ENCODE assay signal across 8 cellular contexts in the genomic region with DNA sequence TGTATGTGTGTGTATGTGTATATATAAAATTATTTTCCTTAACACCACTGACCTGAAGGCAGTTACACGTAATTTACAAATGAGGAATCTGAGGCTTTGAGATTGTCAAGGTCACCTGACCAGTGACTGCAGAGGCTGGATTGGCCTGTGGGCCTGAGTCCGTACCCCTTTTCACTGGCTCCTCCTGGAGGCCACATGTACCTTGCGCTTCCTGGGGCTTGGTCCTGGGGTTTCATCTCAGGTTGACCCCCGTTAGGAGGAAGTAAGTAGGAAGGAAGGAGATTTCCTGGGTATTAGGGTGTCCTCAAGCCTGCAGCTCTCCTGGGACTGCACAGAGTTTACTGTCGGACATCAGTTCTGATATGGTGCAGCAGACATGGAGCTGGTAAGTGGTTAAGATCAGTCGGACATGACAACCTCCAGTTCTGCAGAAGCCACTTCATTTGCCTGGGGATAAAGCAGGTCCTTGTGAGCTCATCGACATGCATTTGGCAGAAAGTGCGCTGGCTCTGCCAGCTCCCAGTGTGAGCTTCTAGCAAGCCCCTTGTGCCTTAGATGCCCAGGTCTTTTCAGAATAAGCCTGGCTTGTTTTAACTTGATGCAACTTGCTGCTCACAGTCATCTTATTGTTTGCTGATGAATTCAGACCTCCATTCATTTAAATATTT. TPM values are rescaled to one million over a fixed set of nuclear protein-coding genes. Genes with fewer than 3 reads are reported as not detected.
DNase-seq lines count a peak whose midpoint lies in the region; ATAC-seq and TF ChIP-seq lines count a peak whose summit lies in the region.

No MANE protein-coding gene starts in this region.

- peak; percentile 74 for DNase-seq in SK-MEL-5 (ENCODE audit: low read depth, low spot score)
- peak; percentile 52 for DNase-seq in left cardiac atrium
- no peak for DNase-seq in aorta
- DNase-seq in DMS114 treated with DMSO at 0.1 percent for 48 hours (lab: John Stamatoyannopoulos, UW; ENCODE audit: unreplicated experiment), result no peak
- no peak for DNase-seq in activated T-helper 2 cell treated with anti-CD3 and anti-CD28 coated beads, Interferon-gamma antibody, Interleukin-2, Interleukin-4, amounts not matched to agents 10 μg/mL and 5 μg/mL and 100 μg/mL, durations not matched to agents 14 hours and 24 hours and 36 hours (ENCODE audit: low spot score)
- no peak for DNase-seq in GM19238 (ENCODE audit: insufficient read length, low spot score)

- no peaks in the 10 kb centered on the region for H3K27me3 Mint-ChIP-seq in activated T-helper 2 cell treated with anti-CD3 and anti-CD28 coated beads, Interferon-gamma antibody, Interleukin-2, Interleukin-4, amounts not matched to agents 10 μg/mL and 5 μg/mL and 100 μg/mL, durations not matched to agents 14 hours and 24 hours and 36 hours (ENCODE audit: low read depth)

- no peak overlapping the region for H3K27ac Mint-ChIP-seq in activated T-helper 2 cell treated with anti-CD3 and anti-CD28 coated beads, Interferon-gamma antibody, Interleukin-2, Interleukin-4, amounts not matched to agents 10 μg/mL and 5 μg/mL and 100 μg/mL, durations not matched to agents 14 hours and 24 hours and 36 hours

- no peaks in the 10 kb centered on the region for H3K27me3 ChIP-seq in aorta (ENCODE audit: control insufficient read depth in 1 of 2, insufficient read depth in 2 of 2, low read length in 1 of 2)

- H3K4me1 ChIP-seq in aorta (ENCODE audit: control insufficient read depth in 1 of 2, insufficient read depth in 2 of 2, low read length in 2 of 2), result no peaks in the 10 kb centered on the region

- peak; percentile 19 for TF ChIP-seq CTCF in GM12873 (IDR thresholded peaks at IDR 0.05; ENCODE audit: insufficient read depth, low read depth, low read length, missing control alignments)

- H3K36me3 ChIP-seq in aorta (ENCODE audit: control insufficient read depth in 1 of 2, insufficient read depth in 2 of 2, low read length in 1 of 2), result no peaks in the 10 kb centered on the region

- H3K9me3 ChIP-seq in aorta (ENCODE audit: control insufficient read depth, low read length), result no peaks in the 10 kb centered on the region

- no peaks in the 10 kb centered on the region for H3K36me3 Mint-ChIP-seq in activated T-helper 2 cell treated with anti-CD3 and anti-CD28 coated beads, Interferon-gamma antibody, Interleukin-2, Interleukin-4, amounts not matched to agents 10 μg/mL and 5 μg/mL and 100 μg/mL, durations not matched to agents 14 hours and 24 hours and 36 hours (ENCODE audit: low read depth)

- ATAC-seq in HG02678 (IDR thresholded peaks at IDR 0.05; ENCODE audit: unreplicated experiment), result peak; percentile 78
- ATAC-seq in left cardiac atrium, result peak; percentile 17 to 58
- ATAC-seq in aorta (ENCODE audit: low FRiP score), result peak; percentile 25

- in situ Hi-C loops in SK-MEL-5 (cut with HindIII; ENCODE audit: low pct_unique_long_range_greater_than_20kb, low sequenced_read_pairs), result no loop called here

- WGBS in aorta, 2 donors, result 44 to 46% methylated on average over 8 of the region's 8 CpGs

- H3K9me3 Mint-ChIP-seq in activated T-helper 2 cell treated with anti-CD3 and anti-CD28 coated beads, Interferon-gamma antibody, Interleukin-2, Interleukin-4, amounts not matched to agents 10 μg/mL and 5 μg/mL and 100 μg/mL, durations not matched to agents 14 hours and 24 hours and 36 hours, result no peaks in the 10 kb centered on the region

- intact Hi-C loops in left cardiac atrium (cut with DNase I) (loop anchor here in 1 of 2 donors (5.0 kb wide), 1 partner anchor 35 kb away; a partner anchor contains a TSS), aorta (cut with DNase I) (no loop called here)
- intact Hi-C loops in activated T-helper 2 cell treated with anti-CD3 and anti-CD28 coated beads, Interferon-gamma antibody, Interleukin-2, Interleukin-4, amounts not matched to agents 10 μg/mL and 5 μg/mL and 100 μg/mL, durations not matched to agents 14 hours and 24 hours and 36 hours (cut with micrococcal nuclease), result no loop called here

- no peak overlapping the region for H3K4me3 ChIP-seq in aorta (ENCODE audit: low read length in 2 of 2)

- H3K4me3 Mint-ChIP-seq in activated T-helper 2 cell treated with anti-CD3 and anti-CD28 coated beads, Interferon-gamma antibody, Interleukin-2, Interleukin-4, amounts not matched to agents 10 μg/mL and 5 μg/mL and 100 μg/mL, durations not matched to agents 14 hours and 24 hours and 36 hours (ENCODE audit: low read depth), result no peak overlapping the region

- no peak overlapping the region for H3K27ac ChIP-seq in aorta (ENCODE audit: low read depth in 1 of 2, low read length in 2 of 2)

- peaks cover 3% of the 10 kb centered on the region for H3K4me1 Mint-ChIP-seq in activated T-helper 2 cell treated with anti-CD3 and anti-CD28 coated beads, Interferon-gamma antibody, Interleukin-2, Interleukin-4, amounts not matched to agents 10 μg/mL and 5 μg/mL and 100 μg/mL, durations not matched to agents 14 hours and 24 hours and 36 hours (ENCODE audit: low read depth)

RNA-seq across cellular contexts. Expression of a gene that starts 36.6 kb away (rescaled TPM):
- 198 and 242 TPM in 2 replicates for total RNA-seq in SK-MEL-5 (2014; rRNA removed; shearing (Covaris generic))
- polyA plus RNA-seq in SK-MEL-5 (2015; cell fraction: cytosol; rRNA removed), result 395 and 419 TPM in 2 replicates
- polyA plus RNA-seq in SK-MEL-5 (2015; cell fraction: nucleus; rRNA removed), result 126 and 127 TPM in 2 replicates
- total RNA-seq in left cardiac atrium (100 to 1,000 TPM in 1 of 2 donors, 10 to 100 TPM in 1; 57.1 to 109 TPM), aorta (10 to 100 TPM; 26.5 to 36.3 TPM)
- 10 to 100 TPM; 25.4 to 29.9 TPM for polyA plus RNA-seq in aorta
- total RNA-seq in activated T-helper 2 cell treated with anti-CD3 and anti-CD28 coated beads, Interferon-gamma antibody, Interleukin-2, Interleukin-4, amounts not matched to agents 10 μg/mL and 5 μg/mL and 100 μg/mL, durations not matched to agents 14 hours and 24 hours and 36 hours, result 12.4 and 14.4 TPM in 2 replicates

Comparison
In these comparisons a context has a peak if more than half of its experiments do, and no peak if none do; other contexts are left out.
1. ATAC-seq: peak in every context shown above with its lines; median percentile 78 in HG02678; 38 in left cardiac atrium; 25 in aorta.
2. DNase-seq: peak in SK-MEL-5 (single experiment) and left cardiac atrium (single experiment); none in aorta (0 of 2), DMS114 treated with DMSO at 0.1 percent for 48 hours (single experiment), activated T-helper 2 cell treated with anti-CD3 and anti-CD28 coated beads, Interferon-gamma antibody, Interleukin-2, Interleukin-4, amounts not matched to agents 10 μg/mL and 5 μg/mL and 100 μg/mL, durations not matched to agents 14 hours and 24 hours and 36 hours (single experiment) and GM19238 (single experiment).